18 cellular contexts compared by ENCODE assay signal in genomic region chr13:24866488-24866887, GRCh38.
DNase-seq lines count a peak whose midpoint lies in the region; ATAC-seq, FAIRE-seq and TF ChIP-seq lines count a peak whose summit lies in the region.
"Had no signal": no experiment of that assay in that cellular context is flagged by ENCODE, and none has a peak within 500 bp of the region (broad histone marks: within the 10 kb centered on the region; RNA-seq: fewer than 3 reads in every experiment).

No MANE protein-coding gene starts in this region.

- no peaks in the 10 kb centered on the region for H3K9me3 ChIP-seq in Loucy (ENCODE audit: insufficient read depth, low read depth, low read length)
- H3K9me3 ChIP-seq: A549, BE2C had no signal

- no peaks in the 10 kb centered on the region for H3K79me2 ChIP-seq in Loucy (ENCODE audit: insufficient read depth, low read length)

- no peaks in the 10 kb centered on the region for H3K27me3 ChIP-seq in Loucy (ENCODE audit: insufficient read depth, low read length, poor library complexity, severe bottlenecking)

- peaks cover 3% of the 10 kb centered on the region; the same call in 1 of the 2 replicates for H3F3A ChIP-seq in Loucy (ENCODE audit: low read depth)

- no peaks in the 10 kb centered on the region for H4K20me1 ChIP-seq in Loucy (ENCODE audit: insufficient read depth, low read length, poor library complexity, severe bottlenecking)

- FAIRE-seq in GM18507 (lab: Jason Lieb, UNC) = peak; percentile 45
- FAIRE-seq: A549, D721Med, G401.6, K562 had no signal

- H3K4me2 ChIP-seq in Loucy (ENCODE audit: low read depth, low read length, poor library complexity, severe bottlenecking) = no peak overlapping the region
- H3K4me2 ChIP-seq: A549, GM23338 had no signal

- ATAC-seq in GM18909 (IDR thresholded peaks at IDR 0.05; ENCODE audit: poor library complexity, unreplicated experiment) (no peak), HG02759 (IDR thresholded peaks at IDR 0.05; ENCODE audit: unreplicated experiment) (no peak)
- ATAC-seq: A549, GM23338, K562 had no signal

- DNase-seq in GM18507 (ENCODE audit: extremely low spot score, insufficient read length, low read depth) (no peak), epithelial cell of esophagus (ENCODE audit: low read depth) (peak; percentile 10), GDM1 (lab: John Stamatoyannopoulos, UW) (no peak), middle frontal gyrus (ENCODE audit: extremely low spot score, low spot score) (no peak)
- DNase-seq: BE2C; CD4-positive, alpha-beta memory T cell; DMS153; DMS79 treated with DMSO at 0.1 percent for 48 hours; EL; H7 had no signal

- no peaks in the 10 kb centered on the region for H3K9me2 ChIP-seq in Loucy (replicated peaks; ENCODE audit: low read depth, low read length)

- H3K4me3 ChIP-seq in Loucy (ENCODE audit: low read length, poor library complexity, severe bottlenecking) = no peak overlapping the region
- no peak overlapping the region for H3K4me3 ChIP-seq in epithelial cell of esophagus (ENCODE audit: low read length)
- H3K4me3 ChIP-seq: A549, GM23338, K562 had no signal

- no peaks in the 10 kb centered on the region for H3K36me3 ChIP-seq in Loucy (ENCODE audit: insufficient read depth, low read length)
- H3K36me3 ChIP-seq: BE2C had no signal

- TF ChIP-seq CTCF in Loucy (conservative IDR thresholded peaks at IDR 0.05; ENCODE audit: low read length) = peak; percentile 26; the same call in 1 of the 2 replicates
- TF ChIP-seq CTCF in epithelial cell of esophagus (IDR thresholded peaks at IDR 0.05; ENCODE audit: insufficient read depth, low read depth, low read length, missing control alignments) = no peak

- H3K4me1 ChIP-seq in Loucy (ENCODE audit: insufficient read depth, low read length, poor library complexity, severe bottlenecking) = peaks cover 24% of the 10 kb centered on the region
- H3K4me1 ChIP-seq: A549, BE2C had no signal

- no peak overlapping the region for H3K9ac ChIP-seq in Loucy (ENCODE audit: low read depth, low read length, poor library complexity, severe bottlenecking)

- H2AFZ ChIP-seq in Loucy (ENCODE audit: low read length) = no peak overlapping the region
- H2AFZ ChIP-seq: GM23338 had no signal
